15 cellular contexts compared by ENCODE assay signal in genomic region chr7:77388055-77388454, GRCh38.
"Had no signal": no experiment of that assay in that cellular context is flagged by ENCODE, and none has a peak within 500 bp of the region (broad histone marks: within the 10 kb centered on the region; RNA-seq: fewer than 3 reads in every experiment).

No MANE protein-coding gene starts in this region.

- H3K9me3 ChIP-seq: breast epithelium, tibial artery, vagina had no signal

- H3K27me3 ChIP-seq: breast epithelium, dorsolateral prefrontal cortex, tibial artery, vagina had no signal

- DNase-seq: activated CD4-positive, alpha-beta T cell treated with anti-CD3 and anti-CD28 coated beads for 4 hours; activated CD8-positive, alpha-beta memory T cell treated with anti-CD3 and anti-CD28 coated beads, Interleukin-2, amount 50 U/mL, for 48 hours; activated CD8-positive, alpha-beta T cell treated with anti-CD3 and anti-CD28 coated beads, Interleukin-2, amount 10 ng/mL, durations not matched to agents 7 days and 5 days; activated naive CD8-positive, alpha-beta T cell treated with anti-CD3 and anti-CD28 coated beads, Interleukin-2, amount 10 ng/mL, durations not matched to agents 7 days and 5 days; aorta; dorsolateral prefrontal cortex; glutamatergic neuron; mesendoderm; posterior cingulate gyrus; tibial artery; WERI-Rb-1 had no signal

- ATAC-seq: activated CD8-positive, alpha-beta T cell treated with anti-CD3 and anti-CD28 coated beads, Interleukin-2, amount 10 ng/mL, durations not matched to agents 7 days and 5 days; esophagus mucosa; stimulated activated effector memory CD8-positive, alpha-beta T cell treated with anti-CD3 and anti-CD28 coated beads, Interleukin-12 subunit alpha, Interleukin-12 subunit beta, amount 100 ng/mL, for 72 hours had no signal

- H3K36me3 ChIP-seq: breast epithelium, vagina, WERI-Rb-1 had no signal

- H3K4me1 ChIP-seq: breast epithelium, tibial artery, vagina had no signal

- H3K4me3 ChIP-seq: breast epithelium, dorsolateral prefrontal cortex, tibial artery, vagina had no signal

- H3K27ac ChIP-seq: breast epithelium, dorsolateral prefrontal cortex, tibial artery, vagina, WERI-Rb-1 had no signal
